Comparison of ENCODE assay signal across 20 cellular contexts in genomic region chr1:214219916-214220315, GRCh38.
DNase-seq lines count a peak whose midpoint lies in the region; ATAC-seq, FAIRE-seq and TF ChIP-seq lines count a peak whose summit lies in the region.
"Had no signal": no experiment of that assay in that cellular context is flagged by ENCODE, and none has a peak within 500 bp of the region (broad histone marks: within the 10 kb centered on the region; RNA-seq: fewer than 3 reads in every experiment).

No MANE protein-coding gene starts in this region.

- ATAC-seq in sciatic nerve, result no peak
- no peak for ATAC-seq in HG03025 (IDR thresholded peaks at IDR 0.05; ENCODE audit: low FRiP score, unreplicated experiment)
- ATAC-seq in left lung, result no peak
- ATAC-seq: K562 had no signal

- no peak overlapping the region for H3K27ac ChIP-seq in HEK293 (ENCODE audit: extremely low read depth, low read depth, low read length)
- H3K27ac ChIP-seq in trophoblast cell (ENCODE audit: low read depth, low read length), result no peak overlapping the region
- no peak overlapping the region for H3K27ac ChIP-seq in left lung
- H3K27ac ChIP-seq: C4-2B, Peyer's patch had no signal

- no peak overlapping the region for H4K91ac ChIP-seq in trophoblast cell (ENCODE audit: low read depth, low read length)

- H3K4ac ChIP-seq in trophoblast cell (ENCODE audit: low read depth, low read length), result no peak overlapping the region

- FAIRE-seq in urothelium cell line (lab: Jason Lieb, UNC), result no peak
- FAIRE-seq: G401.6, HTR-8/SVneo, K562 had no signal

- peak overlapping the region; percentile 61 for H2BK12ac ChIP-seq in trophoblast cell (ENCODE audit: low read length)

- H3K14ac ChIP-seq in trophoblast cell (ENCODE audit: low read length), result peak overlapping the region; percentile 71

- H3K79me1 ChIP-seq in trophoblast cell (ENCODE audit: low read length), result peaks cover 25% of the 10 kb centered on the region

- intact Hi-C loops in sciatic nerve (cut with DNase I), result no loop called here
- intact Hi-C loops in left lung (cut with DNase I), result loop anchor here in 1 of 2 donors (10.0 kb wide), 1 partner anchor 105 kb away; no protein-coding TSS in a partner anchor

- H3K36me3 ChIP-seq in HEK293 (ENCODE audit: control insufficient read depth in 2 of 2, insufficient read depth in 1 of 2, low read length in 2 of 2) (no peaks in the 10 kb centered on the region), kidney epithelial cell (ENCODE audit: control insufficient read depth, insufficient read depth, low read length) (no peaks in the 10 kb centered on the region), trophoblast cell (ENCODE audit: control insufficient read depth in 1 of 2, insufficient read depth in 2 of 2, low read length in 2 of 2) (no peaks in the 10 kb centered on the region), left lung (no peaks in the 10 kb centered on the region)
- H3K36me3 ChIP-seq: Peyer's patch had no signal

- H3K4me1 ChIP-seq in HEK293 (ENCODE audit: control insufficient read depth, insufficient read depth, low read length) (no peaks in the 10 kb centered on the region), trophoblast cell (ENCODE audit: control insufficient read depth in 1 of 2, insufficient read depth in 2 of 2, low read length in 2 of 2) (peaks cover 17 to 24% of the 10 kb centered on the region in 2 experiments), left lung (peaks cover 0 to 3% of the 10 kb centered on the region in 2 donors)
- H3K4me1 ChIP-seq: Peyer's patch had no signal

- H4K12ac ChIP-seq in trophoblast cell (ENCODE audit: low read depth, low read length), result no peak overlapping the region

- TF ChIP-seq CTCF in HEK293 (tag by site-specific recombination; IDR thresholded peaks at IDR 0.05) (no peak), kidney epithelial cell (IDR thresholded peaks at IDR 0.05; ENCODE audit: insufficient read depth, low read length, poor library complexity, severe bottlenecking) (no peak), left lung (IDR thresholded peaks at IDR 0.05) (no peak)

- POLR2A ChIA-PET in HEK293 (lab: Yijun Ruan, JAX), result no interaction called here

- DNase-seq in NCI-H526 (lab: John Stamatoyannopoulos, UW), result peak; percentile 36 to 46
- peak; percentile 12 for DNase-seq in kidney epithelial cell (ENCODE audit: low read depth)
- peak in 1 of 2 donors; percentile 10 for DNase-seq in trophoblast cell
- DNase-seq in sciatic nerve (ENCODE audit: low spot score), result no peak
- no peak for DNase-seq in urothelium cell line (ENCODE audit: low spot score)
- DNase-seq in left lung, result no peak
- DNase-seq: AML-193; H7; NCI-H1105 treated with DMSO at 0.1 percent for 48 hours; NCI-H1930; NCI-H345; NCI-H524 treated with DMSO at 0.1 percent for 48 hours; NK-92 treated with Interleukin-12 subunit alpha and Interleukin-12 subunit beta, amount 100 ng/mL, for 24 hours; Peyer's patch had no signal

- no peak overlapping the region for H3K4me2 ChIP-seq in trophoblast cell (ENCODE audit: low read length)

- no CpG with 5 or more reads among the region's 4 CpGs for WGBS in trophoblast cell (ENCODE audit: extremely low coverage, insufficient coverage, insufficient read length)

- H2AK5ac ChIP-seq in trophoblast cell (ENCODE audit: low read length), result no peak overlapping the region

- H2BK5ac ChIP-seq in trophoblast cell (ENCODE audit: low read depth, low read length, poor library complexity), result no peak overlapping the region

- no peak overlapping the region for H3K4me3 ChIP-seq in HEK293 (ENCODE audit: low read depth, low read length)
- no peak overlapping the region for H3K4me3 ChIP-seq in kidney epithelial cell (ENCODE audit: low read depth, low read length)
- no peak overlapping the region for H3K4me3 ChIP-seq in trophoblast cell (ENCODE audit: low read depth, low read length)
- H3K4me3 ChIP-seq in left lung, result no peak overlapping the region
- H3K4me3 ChIP-seq: K562, Peyer's patch had no signal

- no peak overlapping the region for H3K9ac ChIP-seq in trophoblast cell (ENCODE audit: low read length)

- peaks cover 5% of the 10 kb centered on the region for H3K79me2 ChIP-seq in trophoblast cell (ENCODE audit: control insufficient read depth, insufficient read depth, low read length, poor library complexity)

- H3K23ac ChIP-seq in trophoblast cell (ENCODE audit: low read length), result no peak overlapping the region

- no peak overlapping the region for H4K8ac ChIP-seq in trophoblast cell (ENCODE audit: low read depth, low read length)

- CTCF ChIA-PET in HEK293 (lab: Yijun Ruan, JAX), result interaction anchor here (0.6 to 2.7 kb wide), 8 partner anchors 15 to 1286 kb away, joined by 3 to 12 read pairs (median 4); no protein-coding TSS in a partner anchor

- H3K18ac ChIP-seq in trophoblast cell (ENCODE audit: low read length), result no peak overlapping the region

- H3K27me3 ChIP-seq in kidney epithelial cell (ENCODE audit: control insufficient read depth, insufficient read depth, low read length), result peaks cover 3% of the 10 kb centered on the region
- no peaks in the 10 kb centered on the region for H3K27me3 ChIP-seq in trophoblast cell (ENCODE audit: insufficient read depth, low read length)
- H3K27me3 ChIP-seq in left lung, result peaks cover 7 to 26% of the 10 kb centered on the region in 2 donors
- H3K27me3 ChIP-seq: Peyer's patch had no signal

- H2AFZ ChIP-seq in trophoblast cell (ENCODE audit: insufficient read depth, low read length, poor library complexity), result no peak overlapping the region

- no peaks in the 10 kb centered on the region for H3K9me3 ChIP-seq in HEK293 (ENCODE audit: control insufficient read depth, insufficient read depth, low read depth, low read length)
- H3K9me3 ChIP-seq in trophoblast cell (ENCODE audit: insufficient read depth, low read depth, low read length), result peaks cover 2% of the 10 kb centered on the region
- H3K9me3 ChIP-seq in left lung, result no peaks in the 10 kb centered on the region
- H3K9me3 ChIP-seq: Peyer's patch had no signal

- peak overlapping the region; percentile 61 for H2BK120ac ChIP-seq in trophoblast cell (ENCODE audit: insufficient read depth, low read length, poor library complexity)

TF ChIP-seq in HEK293, 187 proteins besides CTCF, POLR2A, EP300 and RAD21 (continues in another document):
- no peak for TF ChIP-seq PRDM2 (tag by site-specific recombination; IDR thresholded peaks at IDR 0.05; ENCODE audit: borderline replicate concordance)
- TF ChIP-seq ZNF133 (tag by site-specific recombination; IDR thresholded peaks at IDR 0.05), result no peak
- TF ChIP-seq ZFHX2 (tag by site-specific recombination; conservative IDR thresholded peaks at IDR 0.05), result no peak
- no peak for TF ChIP-seq HOXD13 (CRISPR knock-in tag; IDR thresholded peaks at IDR 0.05; ENCODE audit: borderline replicate concordance)
- no peak for TF ChIP-seq ZBTB44 (tag by site-specific recombination; IDR thresholded peaks at IDR 0.05)

Comparison
In these comparisons a context has a peak if more than half of its experiments do, and no peak if none do; other contexts are left out.
1. DNase-seq: peak in NCI-H526 (2 of 2) and kidney epithelial cell (single experiment); none in sciatic nerve (single experiment), urothelium cell line (single experiment) and left lung (0 of 2).